Comparison of ENCODE assay signal across 1 cellular context in the genomic region with DNA sequence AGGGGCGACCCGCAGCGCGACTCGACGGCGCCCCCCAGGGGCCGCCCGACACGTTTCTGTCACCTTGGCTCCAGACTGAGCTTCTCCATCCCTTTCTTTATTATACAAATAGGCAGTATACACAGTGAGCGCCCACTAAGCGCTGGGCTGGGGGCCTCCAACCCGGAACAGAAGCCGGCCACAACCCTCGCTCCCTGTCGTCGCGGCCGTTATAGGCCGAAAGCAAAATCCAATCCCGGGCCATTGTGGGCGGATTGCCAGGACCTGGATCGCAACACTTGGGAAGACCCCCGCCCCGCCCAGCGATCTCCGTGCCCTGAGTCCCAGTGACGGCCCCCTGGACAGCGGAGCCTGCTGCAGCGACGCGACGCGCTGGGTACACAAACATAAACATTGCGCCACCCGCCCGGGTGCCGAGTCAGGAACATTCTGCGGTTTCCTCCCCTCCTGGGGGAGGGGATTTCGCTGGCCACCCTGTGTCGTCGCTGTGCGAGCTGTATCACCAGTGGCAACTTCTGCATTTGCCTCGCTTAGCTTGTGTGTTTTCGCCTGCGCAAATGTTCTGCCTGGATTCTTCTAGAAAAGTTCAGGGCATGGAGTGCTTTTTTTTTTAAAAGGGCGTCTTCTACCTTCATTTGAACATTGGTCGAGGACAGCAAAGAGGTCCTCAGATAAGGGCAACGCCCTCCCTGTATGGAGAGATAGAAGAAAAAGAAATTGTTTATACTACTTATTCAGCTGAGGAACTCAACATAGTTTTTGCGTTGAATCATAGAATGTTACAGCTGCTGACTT.
TF ChIP-seq lines count a peak whose summit lies in the region.

No MANE protein-coding gene starts in this region.

TF ChIP-seq in HepG2, 621 proteins besides CTCF, POLR2A, EP300 and RAD21 (continued from another document and continues in another):
- TF ChIP-seq, protein P1, sequence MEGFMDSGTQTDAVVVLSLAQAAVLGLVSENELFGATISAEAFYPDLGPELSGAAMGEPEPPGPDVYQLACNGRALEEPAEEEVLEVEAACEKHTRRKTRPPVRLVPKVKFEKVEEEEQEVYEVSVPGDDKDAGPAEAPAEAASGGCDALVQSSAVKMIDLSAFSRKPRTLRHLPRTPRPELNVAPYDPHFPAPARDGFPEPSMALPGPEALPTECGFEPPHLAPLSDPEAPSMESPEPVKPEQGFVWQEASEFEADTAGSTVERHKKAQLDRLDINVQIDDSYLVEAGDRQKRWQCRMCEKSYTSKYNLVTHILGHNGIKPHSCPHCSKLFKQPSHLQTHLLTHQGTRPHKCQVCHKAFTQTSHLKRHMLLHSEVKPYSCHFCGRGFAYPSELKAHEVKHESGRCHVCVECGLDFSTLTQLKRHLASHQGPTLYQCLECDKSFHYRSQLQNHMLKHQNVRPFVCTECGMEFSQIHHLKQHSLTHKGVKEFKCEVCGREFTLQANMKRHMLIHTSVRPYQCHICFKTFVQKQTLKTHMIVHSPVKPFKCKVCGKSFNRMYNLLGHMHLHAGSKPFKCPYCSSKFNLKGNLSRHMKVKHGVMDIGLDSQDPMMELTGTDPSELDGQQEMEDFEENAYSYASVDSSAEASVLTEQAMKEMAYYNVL (CRISPR knock-in tag; IDR thresholded peaks at IDR 0.05; ENCODE audit: borderline replicate concordance), result peak; percentile 86
- no peak; the same call in 1 of the 2 replicates for TF ChIP-seq ZFP82 (CRISPR knock-in tag; IDR thresholded peaks at IDR 0.05; ENCODE audit: borderline replicate concordance)
- TF ChIP-seq, protein P2, sequence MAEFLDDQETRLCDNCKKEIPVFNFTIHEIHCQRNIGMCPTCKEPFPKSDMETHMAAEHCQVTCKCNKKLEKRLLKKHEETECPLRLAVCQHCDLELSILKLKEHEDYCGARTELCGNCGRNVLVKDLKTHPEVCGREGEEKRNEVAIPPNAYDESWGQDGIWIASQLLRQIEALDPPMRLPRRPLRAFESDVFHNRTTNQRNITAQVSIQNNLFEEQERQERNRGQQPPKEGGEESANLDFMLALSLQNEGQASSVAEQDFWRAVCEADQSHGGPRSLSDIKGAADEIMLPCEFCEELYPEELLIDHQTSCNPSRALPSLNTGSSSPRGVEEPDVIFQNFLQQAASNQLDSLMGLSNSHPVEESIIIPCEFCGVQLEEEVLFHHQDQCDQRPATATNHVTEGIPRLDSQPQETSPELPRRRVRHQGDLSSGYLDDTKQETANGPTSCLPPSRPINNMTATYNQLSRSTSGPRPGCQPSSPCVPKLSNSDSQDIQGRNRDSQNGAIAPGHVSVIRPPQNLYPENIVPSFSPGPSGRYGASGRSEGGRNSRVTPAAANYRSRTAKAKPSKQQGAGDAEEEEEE (CRISPR knock-in tag; IDR thresholded peaks at IDR 0.05; ENCODE audit: borderline replicate concordance), result peak; percentile 78; the same call in 1 of the 2 replicates
- TF ChIP-seq TSC22D2 (CRISPR knock-in tag; IDR thresholded peaks at IDR 0.05; ENCODE audit: borderline replicate concordance), result no peak
- TF ChIP-seq, protein P3, sequence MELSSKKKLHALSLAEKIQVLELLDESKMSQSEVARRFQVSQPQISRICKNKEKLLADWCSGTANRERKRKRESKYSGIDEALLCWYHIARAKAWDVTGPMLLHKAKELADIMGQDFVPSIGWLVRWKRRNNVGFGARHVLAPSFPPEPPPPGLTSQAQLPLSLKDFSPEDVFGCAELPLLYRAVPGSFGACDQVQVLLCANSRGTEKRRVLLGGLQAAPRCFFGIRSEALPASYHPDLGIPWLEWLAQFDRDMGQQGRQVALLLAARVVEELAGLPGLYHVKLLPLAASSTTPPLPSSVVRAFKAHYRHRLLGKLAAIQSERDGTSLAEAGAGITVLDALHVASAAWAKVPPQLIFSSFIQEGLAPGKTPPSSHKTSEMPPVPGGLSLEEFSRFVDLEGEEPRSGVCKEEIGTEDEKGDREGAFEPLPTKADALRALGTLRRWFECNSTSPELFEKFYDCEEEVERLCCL (CRISPR knock-in tag; IDR thresholded peaks at IDR 0.05; ENCODE audit: borderline replicate concordance), result no peak
- peak; percentile 74; the same call in 1 of the 2 replicates for TF ChIP-seq HOXA9 (CRISPR knock-in tag; IDR thresholded peaks at IDR 0.05; ENCODE audit: borderline replicate concordance)
- no peak for TF ChIP-seq ZNF572 (CRISPR knock-in tag; IDR thresholded peaks at IDR 0.05)
- TF ChIP-seq ZNF253 (CRISPR knock-in tag; IDR thresholded peaks at IDR 0.05; ENCODE audit: borderline replicate concordance), result peak; percentile 79; the same call in 1 of the 2 replicates
- TF ChIP-seq HMG20A (CRISPR knock-in tag; IDR thresholded peaks at IDR 0.05; ENCODE audit: borderline replicate concordance), result peak; percentile 91
- TF ChIP-seq ZFYVE20 (CRISPR knock-in tag; IDR thresholded peaks at IDR 0.05; ENCODE audit: borderline replicate concordance, low read depth), result no peak
- peak; percentile 65 for TF ChIP-seq ZNF781 (CRISPR knock-in tag; IDR thresholded peaks at IDR 0.05; ENCODE audit: borderline replicate concordance, not compliant biosample characterization)
- TF ChIP-seq ZFY (CRISPR knock-in tag; IDR thresholded peaks at IDR 0.05), result peak; percentile 64
- no peak for TF ChIP-seq BORCS8-MEF2B (CRISPR knock-in tag; IDR thresholded peaks at IDR 0.05)
- no peak for TF ChIP-seq ZNF839 (CRISPR knock-in tag; IDR thresholded peaks at IDR 0.05; ENCODE audit: borderline replicate concordance)
- TF ChIP-seq ZNF20 (CRISPR knock-in tag; IDR thresholded peaks at IDR 0.05), result no peak
- TF ChIP-seq, protein P4, sequence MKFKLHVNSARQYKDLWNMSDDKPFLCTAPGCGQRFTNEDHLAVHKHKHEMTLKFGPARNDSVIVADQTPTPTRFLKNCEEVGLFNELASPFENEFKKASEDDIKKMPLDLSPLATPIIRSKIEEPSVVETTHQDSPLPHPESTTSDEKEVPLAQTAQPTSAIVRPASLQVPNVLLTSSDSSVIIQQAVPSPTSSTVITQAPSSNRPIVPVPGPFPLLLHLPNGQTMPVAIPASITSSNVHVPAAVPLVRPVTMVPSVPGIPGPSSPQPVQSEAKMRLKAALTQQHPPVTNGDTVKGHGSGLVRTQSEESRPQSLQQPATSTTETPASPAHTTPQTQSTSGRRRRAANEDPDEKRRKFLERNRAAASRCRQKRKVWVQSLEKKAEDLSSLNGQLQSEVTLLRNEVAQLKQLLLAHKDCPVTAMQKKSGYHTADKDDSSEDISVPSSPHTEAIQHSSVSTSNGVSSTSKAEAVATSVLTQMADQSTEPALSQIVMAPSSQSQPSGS (CRISPR knock-in tag; IDR thresholded peaks at IDR 0.05), result peak; percentile 95
- TF ChIP-seq FOXO1 (CRISPR knock-in tag; IDR thresholded peaks at IDR 0.05), result peak; percentile 92
- no peak; the same call in 1 of the 2 replicates for TF ChIP-seq ZNF138 (CRISPR knock-in tag; IDR thresholded peaks at IDR 0.05; ENCODE audit: low read depth)
- peak; percentile 59 for TF ChIP-seq NR2F6 (IDR thresholded peaks at IDR 0.05)
- TF ChIP-seq NR2F6 (CRISPR knock-in tag; IDR thresholded peaks at IDR 0.05), result peak; percentile 81
- TF ChIP-seq HNRNPUL1 (IDR thresholded peaks at IDR 0.05; ENCODE audit: low read depth, low read length), result no peak
- peak; percentile 86 for TF ChIP-seq ETV6 (CRISPR knock-in tag; conservative IDR thresholded peaks at IDR 0.05)
- TF ChIP-seq, protein P5, sequence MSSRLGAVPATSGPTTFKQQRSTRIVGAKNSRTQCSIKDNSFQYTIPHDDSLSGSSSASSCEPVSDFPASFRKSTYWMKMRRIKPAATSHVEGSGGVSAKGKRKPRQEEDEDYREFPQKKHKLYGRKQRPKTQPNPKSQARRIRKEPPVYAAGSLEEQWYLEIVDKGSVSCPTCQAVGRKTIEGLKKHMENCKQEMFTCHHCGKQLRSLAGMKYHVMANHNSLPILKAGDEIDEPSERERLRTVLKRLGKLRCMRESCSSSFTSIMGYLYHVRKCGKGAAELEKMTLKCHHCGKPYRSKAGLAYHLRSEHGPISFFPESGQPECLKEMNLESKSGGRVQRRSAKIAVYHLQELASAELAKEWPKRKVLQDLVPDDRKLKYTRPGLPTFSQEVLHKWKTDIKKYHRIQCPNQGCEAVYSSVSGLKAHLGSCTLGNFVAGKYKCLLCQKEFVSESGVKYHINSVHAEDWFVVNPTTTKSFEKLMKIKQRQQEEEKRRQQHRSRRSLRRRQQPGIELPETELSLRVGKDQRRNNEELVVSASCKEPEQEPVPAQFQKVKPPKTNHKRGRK (CRISPR knock-in tag; IDR thresholded peaks at IDR 0.05), result no peak
- TF ChIP-seq, protein P6, sequence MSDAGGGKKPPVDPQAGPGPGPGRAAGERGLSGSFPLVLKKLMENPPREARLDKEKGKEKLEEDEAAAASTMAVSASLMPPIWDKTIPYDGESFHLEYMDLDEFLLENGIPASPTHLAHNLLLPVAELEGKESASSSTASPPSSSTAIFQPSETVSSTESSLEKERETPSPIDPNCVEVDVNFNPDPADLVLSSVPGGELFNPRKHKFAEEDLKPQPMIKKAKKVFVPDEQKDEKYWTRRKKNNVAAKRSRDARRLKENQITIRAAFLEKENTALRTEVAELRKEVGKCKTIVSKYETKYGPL (CRISPR knock-in tag; IDR thresholded peaks at IDR 0.05), result no peak; the same call in 1 of the 2 replicates
- TF ChIP-seq MBD4 (IDR thresholded peaks at IDR 0.05; ENCODE audit: borderline replicate concordance, low read length), result no peak
- TF ChIP-seq, protein P7, sequence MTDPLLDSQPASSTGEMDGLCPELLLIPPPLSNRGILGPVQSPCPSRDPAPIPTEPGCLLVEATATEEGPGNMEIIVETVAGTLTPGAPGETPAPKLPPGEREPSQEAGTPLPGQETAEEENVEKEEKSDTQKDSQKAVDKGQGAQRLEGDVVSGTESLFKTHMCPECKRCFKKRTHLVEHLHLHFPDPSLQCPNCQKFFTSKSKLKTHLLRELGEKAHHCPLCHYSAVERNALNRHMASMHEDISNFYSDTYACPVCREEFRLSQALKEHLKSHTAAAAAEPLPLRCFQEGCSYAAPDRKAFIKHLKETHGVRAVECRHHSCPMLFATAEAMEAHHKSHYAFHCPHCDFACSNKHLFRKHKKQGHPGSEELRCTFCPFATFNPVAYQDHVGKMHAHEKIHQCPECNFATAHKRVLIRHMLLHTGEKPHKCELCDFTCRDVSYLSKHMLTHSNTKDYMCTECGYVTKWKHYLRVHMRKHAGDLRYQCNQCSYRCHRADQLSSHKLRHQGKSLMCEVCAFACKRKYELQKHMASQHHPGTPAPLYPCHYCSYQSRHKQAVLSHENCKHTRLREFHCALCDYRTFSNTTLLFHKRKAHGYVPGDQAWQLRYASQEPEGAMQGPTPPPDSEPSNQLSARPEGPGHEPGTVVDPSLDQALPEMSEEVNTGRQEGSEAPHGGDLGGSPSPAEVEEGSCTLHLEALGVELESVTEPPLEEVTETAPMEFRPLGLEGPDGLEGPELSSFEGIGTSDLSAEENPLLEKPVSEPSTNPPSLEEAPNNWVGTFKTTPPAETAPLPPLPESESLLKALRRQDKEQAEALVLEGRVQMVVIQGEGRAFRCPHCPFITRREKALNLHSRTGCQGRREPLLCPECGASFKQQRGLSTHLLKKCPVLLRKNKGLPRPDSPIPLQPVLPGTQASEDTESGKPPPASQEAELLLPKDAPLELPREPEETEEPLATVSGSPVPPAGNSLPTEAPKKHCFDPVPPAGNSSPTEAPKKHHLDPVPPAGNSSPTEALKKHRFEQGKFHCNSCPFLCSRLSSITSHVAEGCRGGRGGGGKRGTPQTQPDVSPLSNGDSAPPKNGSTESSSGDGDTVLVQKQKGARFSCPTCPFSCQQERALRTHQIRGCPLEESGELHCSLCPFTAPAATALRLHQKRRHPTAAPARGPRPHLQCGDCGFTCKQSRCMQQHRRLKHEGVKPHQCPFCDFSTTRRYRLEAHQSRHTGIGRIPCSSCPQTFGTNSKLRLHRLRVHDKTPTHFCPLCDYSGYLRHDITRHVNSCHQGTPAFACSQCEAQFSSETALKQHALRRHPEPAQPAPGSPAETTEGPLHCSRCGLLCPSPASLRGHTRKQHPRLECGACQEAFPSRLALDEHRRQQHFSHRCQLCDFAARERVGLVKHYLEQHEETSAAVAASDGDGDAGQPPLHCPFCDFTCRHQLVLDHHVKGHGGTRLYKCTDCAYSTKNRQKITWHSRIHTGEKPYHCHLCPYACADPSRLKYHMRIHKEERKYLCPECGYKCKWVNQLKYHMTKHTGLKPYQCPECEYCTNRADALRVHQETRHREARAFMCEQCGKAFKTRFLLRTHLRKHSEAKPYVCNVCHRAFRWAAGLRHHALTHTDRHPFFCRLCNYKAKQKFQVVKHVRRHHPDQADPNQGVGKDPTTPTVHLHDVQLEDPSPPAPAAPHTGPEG (CRISPR knock-in tag; IDR thresholded peaks at IDR 0.05), result peak; percentile 75; the same call in 1 of the 2 replicates
- TF ChIP-seq RFX3 (CRISPR knock-in tag; IDR thresholded peaks at IDR 0.05), result 0 out of 2 replicates have a peak, but pooled peaks have one; percentile 21
- no peak; the same call in none of the 2 replicates for TF ChIP-seq ZNF263 (CRISPR knock-in tag; IDR thresholded peaks at IDR 0.05)
- TF ChIP-seq ZNF768 (CRISPR knock-in tag; IDR thresholded peaks at IDR 0.05), result peak; percentile 74
- no peak for TF ChIP-seq SMAD9 (CRISPR knock-in tag; IDR thresholded peaks at IDR 0.05)
- TF ChIP-seq, protein P8, sequence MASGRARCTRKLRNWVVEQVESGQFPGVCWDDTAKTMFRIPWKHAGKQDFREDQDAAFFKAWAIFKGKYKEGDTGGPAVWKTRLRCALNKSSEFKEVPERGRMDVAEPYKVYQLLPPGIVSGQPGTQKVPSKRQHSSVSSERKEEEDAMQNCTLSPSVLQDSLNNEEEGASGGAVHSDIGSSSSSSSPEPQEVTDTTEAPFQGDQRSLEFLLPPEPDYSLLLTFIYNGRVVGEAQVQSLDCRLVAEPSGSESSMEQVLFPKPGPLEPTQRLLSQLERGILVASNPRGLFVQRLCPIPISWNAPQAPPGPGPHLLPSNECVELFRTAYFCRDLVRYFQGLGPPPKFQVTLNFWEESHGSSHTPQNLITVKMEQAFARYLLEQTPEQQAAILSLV (CRISPR knock-in tag; IDR thresholded peaks at IDR 0.05; ENCODE audit: borderline replicate concordance), result peak; percentile 50; the same call in 1 of the 2 replicates
- no peak for TF ChIP-seq ZNF883 (CRISPR knock-in tag; IDR thresholded peaks at IDR 0.05; ENCODE audit: not compliant biosample characterization)
- TF ChIP-seq, protein P9, sequence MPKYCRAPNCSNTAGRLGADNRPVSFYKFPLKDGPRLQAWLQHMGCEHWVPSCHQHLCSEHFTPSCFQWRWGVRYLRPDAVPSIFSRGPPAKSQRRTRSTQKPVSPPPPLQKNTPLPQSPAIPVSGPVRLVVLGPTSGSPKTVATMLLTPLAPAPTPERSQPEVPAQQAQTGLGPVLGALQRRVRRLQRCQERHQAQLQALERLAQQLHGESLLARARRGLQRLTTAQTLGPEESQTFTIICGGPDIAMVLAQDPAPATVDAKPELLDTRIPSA (CRISPR knock-in tag; IDR thresholded peaks at IDR 0.05; ENCODE audit: borderline replicate concordance), result no peak
